ENCODE assay signal across 13 cellular contexts in genomic region chr4:6727081-6727942, GRCh38. TPM values are rescaled to one million over a fixed set of nuclear protein-coding genes. Genes with fewer than 3 reads are reported as not detected.
DNase-seq lines count a peak whose midpoint lies in the region; TF ChIP-seq lines count a peak whose summit lies in the region.
"Had no signal": no experiment of that assay in that cellular context is flagged by ENCODE, and none has a peak within 500 bp of the region (broad histone marks: within the 10 kb centered on the region; RNA-seq: fewer than 3 reads in every experiment).

No MANE protein-coding gene starts in this region.

- H3K36me3 Mint-ChIP-seq in activated CD4-positive, alpha-beta T cell treated with anti-CD3 and anti-CD28 coated beads, Interleukin-2, amount 10 ng/mL, durations not matched to agents 7 days and 5 days (ENCODE audit: low read depth): no peaks in the 10 kb centered on the region
- no peaks in the 10 kb centered on the region for H3K36me3 Mint-ChIP-seq in progenitor cell of endocrine pancreas (ENCODE audit: insufficient read depth)
- H3K36me3 Mint-ChIP-seq: activated naive CD4-positive, alpha-beta T cell treated with anti-CD3 and anti-CD28 coated beads, Interleukin-2, amount 50 U/mL, for 72 hours had no signal

- no peaks in the 10 kb centered on the region for H3K27me3 Mint-ChIP-seq in activated CD4-positive, alpha-beta T cell treated with anti-CD3 and anti-CD28 coated beads, Interleukin-2, amount 10 ng/mL, durations not matched to agents 7 days and 5 days
- no peaks in the 10 kb centered on the region for H3K27me3 Mint-ChIP-seq in progenitor cell of endocrine pancreas

- TF ChIP-seq POLR2A in testis (IDR thresholded peaks at IDR 0.05): no peak

- H3K9ac ChIP-seq in mesendoderm (ENCODE audit: low read length) (no peak overlapping the region), trophoblast cell (ENCODE audit: low read length) (no peak overlapping the region)

- H3K4me1 Mint-ChIP-seq in activated CD4-positive, alpha-beta T cell treated with anti-CD3 and anti-CD28 coated beads, Interleukin-2, amount 10 ng/mL, durations not matched to agents 7 days and 5 days: peaks cover 9% of the 10 kb centered on the region
- no peaks in the 10 kb centered on the region for H3K4me1 Mint-ChIP-seq in progenitor cell of endocrine pancreas (ENCODE audit: low read depth)

- H3K14ac ChIP-seq in trophoblast cell (ENCODE audit: low read length): no peak overlapping the region

- no peak for DNase-seq in activated CD4-positive, alpha-beta T cell treated with anti-CD3 and anti-CD28 coated beads, Interleukin-2, amount 10 ng/mL, durations not matched to agents 7 days and 5 days
- DNase-seq in activated CD4-positive, alpha-beta T cell treated with anti-CD3 and anti-CD28 coated beads for 1 hour: no peak
- peak; percentile 44 for DNase-seq in mesendoderm
- DNase-seq in testis: peak; percentile 81
- no peak for DNase-seq in trophoblast cell
- no peak for DNase-seq in activated naive CD4-positive, alpha-beta T cell treated with Interleukin-2 at 50 U/mL for 16 hours
- no peak for DNase-seq in progenitor cell of endocrine pancreas (ENCODE audit: low spot score, unreplicated experiment)
- DNase-seq: NCI-H526 had no signal

- H2AK5ac ChIP-seq in mesendoderm (ENCODE audit: low read length): no peak overlapping the region
- H2AK5ac ChIP-seq in trophoblast cell (ENCODE audit: low read length): no peak overlapping the region

- H3K27ac Mint-ChIP-seq in activated CD4-positive, alpha-beta T cell treated with anti-CD3 and anti-CD28 coated beads, Interleukin-2, amount 10 ng/mL, durations not matched to agents 7 days and 5 days: peak overlapping the region; percentile 73
- H3K27ac Mint-ChIP-seq in progenitor cell of endocrine pancreas: no peak overlapping the region
- H3K27ac Mint-ChIP-seq: activated naive CD4-positive, alpha-beta T cell treated with anti-CD3 and anti-CD28 coated beads, Interleukin-2, amount 50 U/mL, for 72 hours had no signal

- no peak overlapping the region for H3K4me3 Mint-ChIP-seq in activated CD4-positive, alpha-beta T cell treated with anti-CD3 and anti-CD28 coated beads, Interleukin-2, amount 10 ng/mL, durations not matched to agents 7 days and 5 days
- H3K4me3 Mint-ChIP-seq in progenitor cell of endocrine pancreas (ENCODE audit: low read depth): no peak overlapping the region

- no peak overlapping the region for H3K4me3 ChIP-seq in mesendoderm (ENCODE audit: low read length)
- no peak overlapping the region for H3K4me3 ChIP-seq in testis
- H3K4me3 ChIP-seq in trophoblast cell (ENCODE audit: low read depth, low read length): no peak overlapping the region
- H3K4me3 ChIP-seq: A549 had no signal

- H3K27ac ChIP-seq in cingulate gyrus (ENCODE audit: low read depth, low read length) (peak overlapping the region; percentile 92), mesendoderm (ENCODE audit: low read depth, low read length) (no peak overlapping the region), testis (peak overlapping the region; percentile 62 to 73), trophoblast cell (ENCODE audit: low read depth, low read length) (no peak overlapping the region)

- intact Hi-C loops in testis (cut with DNase I; ENCODE audit: low total_unique reads): no loop called here

- H3K23ac ChIP-seq in mesendoderm (ENCODE audit: low read length): no peak overlapping the region
- no peak overlapping the region for H3K23ac ChIP-seq in trophoblast cell (ENCODE audit: low read length)

- no peaks in the 10 kb centered on the region for H3K9me3 ChIP-seq in testis
- H3K9me3 ChIP-seq in trophoblast cell (ENCODE audit: insufficient read depth, low read depth, low read length): peaks cover 11% of the 10 kb centered on the region
- H3K9me3 ChIP-seq: A549 had no signal

- H3K79me1 ChIP-seq in mesendoderm (ENCODE audit: low read length) (no peaks in the 10 kb centered on the region), trophoblast cell (ENCODE audit: low read length) (peaks cover 2% of the 10 kb centered on the region)

- H3K27me3 ChIP-seq in mesendoderm (ENCODE audit: insufficient read depth, low read length, poor library complexity) (no peaks in the 10 kb centered on the region), testis (no peaks in the 10 kb centered on the region), trophoblast cell (ENCODE audit: insufficient read depth, low read length) (no peaks in the 10 kb centered on the region)

- H4K5ac ChIP-seq in mesendoderm (ENCODE audit: low read length): no peak overlapping the region

- WGBS in mesendoderm (ENCODE audit: extremely low coverage, insufficient coverage, low lambda C conversion rate): no CpG with 5 or more reads among the region's 31 CpGs
- WGBS in testis, 2 donors: 14 to 61% methylated on average over 18 to 30 of the region's 31 CpGs
- WGBS in trophoblast cell (ENCODE audit: extremely low coverage, insufficient coverage, insufficient read length): no CpG with 5 or more reads among the region's 31 CpGs

- H3K79me2 ChIP-seq in mesendoderm (ENCODE audit: control insufficient read depth, insufficient read depth, low read length): no peaks in the 10 kb centered on the region
- no peaks in the 10 kb centered on the region for H3K79me2 ChIP-seq in trophoblast cell (ENCODE audit: control insufficient read depth, insufficient read depth, low read length, poor library complexity)

- H3K4ac ChIP-seq in mesendoderm (ENCODE audit: low read depth, low read length) (no peak overlapping the region), trophoblast cell (ENCODE audit: low read depth, low read length) (no peak overlapping the region)

- peak overlapping the region; percentile 11 for H3K56ac ChIP-seq in mesendoderm (ENCODE audit: low read length)

- CTCF ChIA-PET in activated CD4-positive, alpha-beta T cell treated with anti-CD3 and anti-CD28 coated beads, Interleukin-2, amount 10 ng/mL, durations not matched to agents 7 days and 5 days (lab: Charles Lee): interaction anchor here (1.0 to 1.7 kb wide), 2 partner anchors 7 to 52 kb away, joined by 3 to 4 read pairs; no protein-coding TSS in a partner anchor

- no peak for TF ChIP-seq CTCF in testis (IDR thresholded peaks at IDR 0.05)
- TF ChIP-seq CTCF in progenitor cell of endocrine pancreas (IDR thresholded peaks at IDR 0.05; ENCODE audit: unreplicated experiment): no peak

- no peaks in the 10 kb centered on the region for H3K36me3 ChIP-seq in mesendoderm (ENCODE audit: control insufficient read depth, insufficient read depth, low read length)
- H3K36me3 ChIP-seq in testis (ENCODE audit: low read depth, missing control alignments): no peaks in the 10 kb centered on the region
- H3K36me3 ChIP-seq in trophoblast cell (ENCODE audit: control insufficient read depth in 1 of 2, insufficient read depth in 2 of 2, low read length in 2 of 2): no peaks in the 10 kb centered on the region

- peak overlapping the region; percentile 51 for H3K18ac ChIP-seq in mesendoderm (ENCODE audit: low read length)
- H3K18ac ChIP-seq in trophoblast cell (ENCODE audit: low read length): no peak overlapping the region

- H3K4me2 ChIP-seq in mesendoderm (ENCODE audit: low read length) (no peak overlapping the region), trophoblast cell (ENCODE audit: low read length) (no peak overlapping the region)
- H3K4me2 ChIP-seq: A549 had no signal

- H2BK120ac ChIP-seq in mesendoderm (ENCODE audit: low read depth, low read length) (no peak overlapping the region), trophoblast cell (ENCODE audit: insufficient read depth, low read length, poor library complexity) (no peak overlapping the region)

- no peak overlapping the region for H4K91ac ChIP-seq in trophoblast cell (ENCODE audit: low read depth, low read length)

- no peaks in the 10 kb centered on the region for H3K9me3 Mint-ChIP-seq in activated CD4-positive, alpha-beta T cell treated with anti-CD3 and anti-CD28 coated beads, Interleukin-2, amount 10 ng/mL, durations not matched to agents 7 days and 5 days
- no peaks in the 10 kb centered on the region for H3K9me3 Mint-ChIP-seq in progenitor cell of endocrine pancreas (ENCODE audit: low read depth)
- H3K9me3 Mint-ChIP-seq: activated naive CD4-positive, alpha-beta T cell treated with anti-CD3 and anti-CD28 coated beads, Interleukin-2, amount 50 U/mL, for 72 hours had no signal

- POLR2A ChIA-PET in activated CD4-positive, alpha-beta T cell treated with anti-CD3 and anti-CD28 coated beads, Interleukin-2, amount 10 ng/mL, durations not matched to agents 7 days and 5 days (lab: Charles Lee): interaction anchor here (0.7 kb wide), 1 partner anchor 40 kb away, joined by 3 read pairs; no protein-coding TSS in a partner anchor

- H2BK5ac ChIP-seq in mesendoderm (ENCODE audit: low read length): no peak overlapping the region
- no peak overlapping the region for H2BK5ac ChIP-seq in trophoblast cell (ENCODE audit: low read depth, low read length, poor library complexity)

- no peak overlapping the region for H2BK12ac ChIP-seq in trophoblast cell (ENCODE audit: low read length)

- no peak overlapping the region for H2BK15ac ChIP-seq in mesendoderm (replicated peaks; ENCODE audit: low read depth)

- H4K12ac ChIP-seq in trophoblast cell (ENCODE audit: low read depth, low read length): no peak overlapping the region

- no peak overlapping the region for H2AFZ ChIP-seq in trophoblast cell (ENCODE audit: insufficient read depth, low read length, poor library complexity)

- H4K8ac ChIP-seq in mesendoderm (ENCODE audit: low read depth, low read length): no peak overlapping the region
- no peak overlapping the region for H4K8ac ChIP-seq in trophoblast cell (ENCODE audit: low read depth, low read length)

- H3K4me1 ChIP-seq in mesendoderm (ENCODE audit: control insufficient read depth, low read depth, low read length): no peaks in the 10 kb centered on the region
- H3K4me1 ChIP-seq in testis: peaks cover 43% of the 10 kb centered on the region
- H3K4me1 ChIP-seq in trophoblast cell (ENCODE audit: control insufficient read depth in 1 of 2, insufficient read depth in 2 of 2, low read length in 2 of 2): peaks cover 1 to 8% of the 10 kb centered on the region in 2 experiments

RNA-seq across cellular contexts. Expression of gene BLOC1S4, which starts 11.3 kb away (rescaled TPM):
- total RNA-seq in activated CD4-positive, alpha-beta T cell treated with anti-CD3 and anti-CD28 coated beads, Interleukin-2, amount 10 ng/mL, durations not matched to agents 7 days and 5 days: 10 to 100 TPM; 16.6 to 17.6 TPM
- polyA plus RNA-seq in mesendoderm (2013, experiment 1 of 2): 16.0 TPM
- polyA plus RNA-seq in mesendoderm (2013, experiment 2 of 2): 15.6 TPM
- total RNA-seq in testis: 10 to 100 TPM; 21.3 to 27.3 TPM
- 10.2 TPM for polyA plus RNA-seq in testis (ENCODE audit: insufficient read depth, low read depth, low replicate concordance)
- 16.8 TPM in 2 replicates for polyA plus RNA-seq in trophoblast cell (2013)
- 18.8 and 20.0 TPM in 2 replicates for total RNA-seq in progenitor cell of endocrine pancreas

RNA-seq across cellular contexts. Expression of gene MRFAP1L1, which starts 17.6 kb away (rescaled TPM):
- 10 to 100 TPM; 74.5 to 74.9 TPM for total RNA-seq in activated CD4-positive, alpha-beta T cell treated with anti-CD3 and anti-CD28 coated beads, Interleukin-2, amount 10 ng/mL, durations not matched to agents 7 days and 5 days
- 51.6 TPM for polyA plus RNA-seq in mesendoderm (2013, experiment 1 of 2)
- 51.1 TPM for polyA plus RNA-seq in mesendoderm (2013, experiment 2 of 2)
- total RNA-seq in testis (10 to 100 TPM; 40.8 to 60.5 TPM), progenitor cell of endocrine pancreas (64.9 and 69.3 TPM in 2 replicates)
- polyA plus RNA-seq in testis (ENCODE audit: insufficient read depth, low read depth, low replicate concordance): 42.9 TPM
- polyA plus RNA-seq in trophoblast cell (2013): 41.1 and 42.0 TPM in 2 replicates

RNA-seq across cellular contexts. Expression of gene S100P, which starts 33.6 kb away (rescaled TPM):
- total RNA-seq in activated CD4-positive, alpha-beta T cell treated with anti-CD3 and anti-CD28 coated beads, Interleukin-2, amount 10 ng/mL, durations not matched to agents 7 days and 5 days: 1 to 10 TPM; 5.3 to 7.2 TPM
- polyA plus RNA-seq in mesendoderm (2013, experiment 1 of 2): not detected
- 0.35 TPM for polyA plus RNA-seq in mesendoderm (2013, experiment 2 of 2)
- total RNA-seq in testis (1 to 10 TPM in 1 of 2 donors, under 1 TPM in 1; 0.19 to 2.1 TPM), progenitor cell of endocrine pancreas (1.3 and 3.5 TPM in 2 replicates)
- polyA plus RNA-seq in testis (ENCODE audit: insufficient read depth, low read depth, low replicate concordance): 3.5 TPM
- 761 and 882 TPM in 2 replicates for polyA plus RNA-seq in trophoblast cell (2013)
- total RNA-seq: fibroblast of lung had no signal
- polyA plus RNA-seq: fibroblast of lung, neural cell had no signal

RNA-seq across cellular contexts. Expression of gene KIAA0232, which starts 55.2 kb away (rescaled TPM):
- 10 to 100 TPM; 16.5 to 17.3 TPM for total RNA-seq in activated CD4-positive, alpha-beta T cell treated with anti-CD3 and anti-CD28 coated beads, Interleukin-2, amount 10 ng/mL, durations not matched to agents 7 days and 5 days
- polyA plus RNA-seq in mesendoderm (2013, experiment 1 of 2): 8.7 TPM
- polyA plus RNA-seq in mesendoderm (2013, experiment 2 of 2): 9.1 TPM
- total RNA-seq in testis (10 to 100 TPM; 47.9 to 48.0 TPM), progenitor cell of endocrine pancreas (50.3 and 52.8 TPM in 2 replicates)
- 22.7 TPM for polyA plus RNA-seq in testis (ENCODE audit: insufficient read depth, low read depth, low replicate concordance)
- 12.6 and 12.8 TPM in 2 replicates for polyA plus RNA-seq in trophoblast cell (2013)

Comparison
In these comparisons a context has a peak if more than half of its experiments do, and no peak if none do; other contexts are left out.
1. DNase-seq: peak in mesendoderm (single experiment) and testis (single experiment); none in activated CD4-positive, alpha-beta T cell treated with anti-CD3 and anti-CD28 coated beads, Interleukin-2, amount 10 ng/mL, durations not matched to agents 7 days and 5 days (single experiment), activated CD4-positive, alpha-beta T cell treated with anti-CD3 and anti-CD28 coated beads for 1 hour (single experiment), trophoblast cell (0 of 2), activated naive CD4-positive, alpha-beta T cell treated with Interleukin-2 at 50 U/mL for 16 hours (single experiment) and progenitor cell of endocrine pancreas (single experiment).
2. H3K27ac ChIP-seq: peak in cingulate gyrus (single experiment) and testis (2 of 2); none in mesendoderm (single experiment) and trophoblast cell (single experiment).